ENCODE assay signal across 9 cellular contexts in the genomic region with DNA sequence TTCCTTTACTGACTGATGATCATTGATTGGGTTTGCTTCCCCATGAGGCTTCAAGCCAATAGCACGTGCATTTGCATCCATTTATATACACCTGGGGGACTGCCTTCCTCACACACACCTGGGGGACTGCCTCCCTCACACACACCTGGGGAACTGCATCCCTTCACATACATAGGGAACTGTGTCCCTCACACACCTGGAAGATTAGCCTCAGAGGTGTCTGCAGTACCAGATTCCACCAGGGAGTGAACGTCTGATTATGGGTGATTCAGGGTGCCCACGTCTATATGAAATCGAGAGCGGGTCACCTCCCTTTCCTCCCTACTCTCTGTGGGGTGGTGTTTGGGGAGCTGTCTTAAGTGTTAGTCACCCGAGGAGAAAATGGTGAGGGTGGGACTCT. TPM values are rescaled to one million over a fixed set of nuclear protein-coding genes. Genes with fewer than 3 reads are reported as not detected.
DNase-seq lines count a peak whose midpoint lies in the region; ATAC-seq and TF ChIP-seq lines count a peak whose summit lies in the region.
"Had no signal": no experiment of that assay in that cellular context is flagged by ENCODE, and none has a peak within 500 bp of the region (broad histone marks: within the 10 kb centered on the region; RNA-seq: fewer than 3 reads in every experiment).

No MANE protein-coding gene starts in this region.

- intact Hi-C loops in activated CD4-positive, alpha-beta memory T cell treated with anti-CD3 and anti-CD28 coated beads for 36 hours (cut with micrococcal nuclease): loop anchor here (5.0 kb wide), 1 partner anchor 1171 kb away; a partner anchor contains a TSS
- intact Hi-C loops in left ventricle myocardium inferior (cut with micrococcal nuclease): no loop called here

- no peaks in the 10 kb centered on the region for H3K9me3 ChIP-seq in left ventricle myocardium inferior (replicated peaks)
- H3K9me3 ChIP-seq: body of pancreas had no signal

- POLR2A ChIA-PET in activated CD4-positive, alpha-beta memory T cell treated with anti-CD3 and anti-CD28 coated beads for 36 hours (lab: Charles Lee): no interaction called here

- H3K27ac Mint-ChIP-seq in activated CD8-positive, alpha-beta memory T cell treated with anti-CD3 and anti-CD28 coated beads, Interleukin-2, amount 10 ng/mL, durations not matched to agents 7 days and 5 days: peak overlapping the region; percentile 88
- peak overlapping the region; percentile 96 for H3K27ac Mint-ChIP-seq in activated CD4-positive, alpha-beta memory T cell treated with anti-CD3 and anti-CD28 coated beads for 36 hours
- peak overlapping the region; percentile 82 to 89 for H3K27ac Mint-ChIP-seq in stimulated activated naive CD8-positive, alpha-beta T cell treated with anti-CD3 and anti-CD28 coated beads, Interleukin-15, amount 100 ng/mL, for 72 hours

- no peak overlapping the region for H3K4me3 Mint-ChIP-seq in activated CD8-positive, alpha-beta memory T cell treated with anti-CD3 and anti-CD28 coated beads, Interleukin-2, amount 10 ng/mL, durations not matched to agents 7 days and 5 days
- peak overlapping the region; percentile 3 for H3K4me3 Mint-ChIP-seq in activated CD4-positive, alpha-beta memory T cell treated with anti-CD3 and anti-CD28 coated beads for 36 hours
- H3K4me3 Mint-ChIP-seq in stimulated activated naive CD8-positive, alpha-beta T cell treated with anti-CD3 and anti-CD28 coated beads, Interleukin-15, amount 100 ng/mL, for 72 hours: peak overlapping the region; percentile 54 to 75

- no peaks in the 10 kb centered on the region for H3K27me3 ChIP-seq in left ventricle myocardium inferior (ENCODE audit: low read depth)
- H3K27me3 ChIP-seq: body of pancreas had no signal

- no peaks in the 10 kb centered on the region for H3K9me3 Mint-ChIP-seq in activated CD8-positive, alpha-beta memory T cell treated with anti-CD3 and anti-CD28 coated beads, Interleukin-2, amount 10 ng/mL, durations not matched to agents 7 days and 5 days (ENCODE audit: low read depth)
- H3K9me3 Mint-ChIP-seq in activated CD4-positive, alpha-beta memory T cell treated with anti-CD3 and anti-CD28 coated beads for 36 hours: no peaks in the 10 kb centered on the region
- H3K9me3 Mint-ChIP-seq in stimulated activated naive CD8-positive, alpha-beta T cell treated with anti-CD3 and anti-CD28 coated beads, Interleukin-15, amount 100 ng/mL, for 72 hours: no peaks in the 10 kb centered on the region

- no peak for TF ChIP-seq CTCF in left ventricle myocardium inferior (IDR thresholded peaks at IDR 0.05; ENCODE audit: borderline replicate concordance)

- CTCF ChIA-PET in activated CD8-positive, alpha-beta memory T cell treated with anti-CD3 and anti-CD28 coated beads, Interleukin-2, amount 10 ng/mL, durations not matched to agents 7 days and 5 days (lab: Charles Lee): no interaction called here
- CTCF ChIA-PET in activated CD4-positive, alpha-beta memory T cell treated with anti-CD3 and anti-CD28 coated beads for 36 hours (lab: Charles Lee): no interaction called here

- peaks cover 32% of the 10 kb centered on the region for H3K36me3 Mint-ChIP-seq in activated CD8-positive, alpha-beta memory T cell treated with anti-CD3 and anti-CD28 coated beads, Interleukin-2, amount 10 ng/mL, durations not matched to agents 7 days and 5 days
- H3K36me3 Mint-ChIP-seq in activated CD4-positive, alpha-beta memory T cell treated with anti-CD3 and anti-CD28 coated beads for 36 hours: peaks cover 38% of the 10 kb centered on the region

- H3K4me3 ChIP-seq in left ventricle myocardium inferior: peak overlapping the region; percentile 8
- H3K4me3 ChIP-seq: body of pancreas had no signal

- H3K4me1 Mint-ChIP-seq in activated CD8-positive, alpha-beta memory T cell treated with anti-CD3 and anti-CD28 coated beads, Interleukin-2, amount 10 ng/mL, durations not matched to agents 7 days and 5 days: peaks cover 79% of the 10 kb centered on the region
- H3K4me1 Mint-ChIP-seq in activated CD4-positive, alpha-beta memory T cell treated with anti-CD3 and anti-CD28 coated beads for 36 hours (ENCODE audit: low read depth): peaks cover 83% of the 10 kb centered on the region
- H3K4me1 Mint-ChIP-seq in stimulated activated naive CD8-positive, alpha-beta T cell treated with anti-CD3 and anti-CD28 coated beads, Interleukin-15, amount 100 ng/mL, for 72 hours: peaks cover 84% of the 10 kb centered on the region

- peaks cover 86% of the 10 kb centered on the region for H3K4me1 ChIP-seq in left ventricle myocardium inferior

- ATAC-seq in activated CD8-positive, alpha-beta memory T cell treated with anti-CD3 and anti-CD28 coated beads, Interleukin-2, amount 10 ng/mL, durations not matched to agents 7 days and 5 days: no peak
- ATAC-seq in stimulated activated naive CD8-positive, alpha-beta T cell treated with anti-CD3 and anti-CD28 coated beads, Interleukin-15, amount 100 ng/mL, for 72 hours: peak; percentile 18
- no peak for ATAC-seq in HG02798 (IDR thresholded peaks at IDR 0.05; ENCODE audit: poor library complexity, unreplicated experiment)

- no peaks in the 10 kb centered on the region for H3K27me3 Mint-ChIP-seq in activated CD8-positive, alpha-beta memory T cell treated with anti-CD3 and anti-CD28 coated beads, Interleukin-2, amount 10 ng/mL, durations not matched to agents 7 days and 5 days
- no peaks in the 10 kb centered on the region for H3K27me3 Mint-ChIP-seq in activated CD4-positive, alpha-beta memory T cell treated with anti-CD3 and anti-CD28 coated beads for 36 hours
- H3K27me3 Mint-ChIP-seq in stimulated activated naive CD8-positive, alpha-beta T cell treated with anti-CD3 and anti-CD28 coated beads, Interleukin-15, amount 100 ng/mL, for 72 hours: no peaks in the 10 kb centered on the region

- peaks cover 17% of the 10 kb centered on the region for H3K36me3 ChIP-seq in left ventricle myocardium inferior

- peak overlapping the region; percentile 91 for H3K27ac ChIP-seq in left ventricle myocardium inferior (replicated peaks)

- no peak for DNase-seq in activated CD8-positive, alpha-beta memory T cell treated with anti-CD3 and anti-CD28 coated beads, Interleukin-2, amount 10 ng/mL, durations not matched to agents 7 days and 5 days
- no peak for DNase-seq in activated CD8-positive, alpha-beta memory T cell treated with anti-CD3 and anti-CD28 coated beads, Interleukin-2, amount 50 U/mL, for 4 hours
- DNase-seq in activated CD4-positive, alpha-beta memory T cell treated with anti-CD3 and anti-CD28 coated beads for 36 hours: peak; percentile 52
- no peak for DNase-seq in left ventricle myocardium inferior
- no peak for DNase-seq in stimulated activated naive CD8-positive, alpha-beta T cell treated with anti-CD3 and anti-CD28 coated beads, Interleukin-15, amount 100 ng/mL, for 72 hours
- no peak for DNase-seq in retina
- no peak for DNase-seq in H4 (ENCODE audit: low spot score)

RNA-seq across cellular contexts. Expression of a gene that starts 16.9 kb away (rescaled TPM):
- 100 to 1,000 TPM; 259 to 286 TPM for total RNA-seq in activated CD8-positive, alpha-beta memory T cell treated with anti-CD3 and anti-CD28 coated beads, Interleukin-2, amount 10 ng/mL, durations not matched to agents 7 days and 5 days
- 100 to 1,000 TPM; 282 to 283 TPM for total RNA-seq in activated CD4-positive, alpha-beta memory T cell treated with anti-CD3 and anti-CD28 coated beads for 36 hours
- 306 TPM for total RNA-seq in left ventricle myocardium inferior
- 289 and 391 TPM in 2 replicates for total RNA-seq in H4 (2014; rRNA removed; shearing (Covaris generic))

RNA-seq across cellular contexts. Expression of a gene that starts 43.8 kb away (rescaled TPM):
- not detected for total RNA-seq in activated CD8-positive, alpha-beta memory T cell treated with anti-CD3 and anti-CD28 coated beads, Interleukin-2, amount 10 ng/mL, durations not matched to agents 7 days and 5 days
- total RNA-seq in activated CD4-positive, alpha-beta memory T cell treated with anti-CD3 and anti-CD28 coated beads for 36 hours: not detected
- total RNA-seq in left ventricle myocardium inferior: 0.63 TPM
- total RNA-seq in H4 (2014; rRNA removed; shearing (Covaris generic)): 0.06 TPM in 1 of 2 replicates, not detected in the other
